9 cellular contexts compared by ENCODE assay signal in the genomic region with DNA sequence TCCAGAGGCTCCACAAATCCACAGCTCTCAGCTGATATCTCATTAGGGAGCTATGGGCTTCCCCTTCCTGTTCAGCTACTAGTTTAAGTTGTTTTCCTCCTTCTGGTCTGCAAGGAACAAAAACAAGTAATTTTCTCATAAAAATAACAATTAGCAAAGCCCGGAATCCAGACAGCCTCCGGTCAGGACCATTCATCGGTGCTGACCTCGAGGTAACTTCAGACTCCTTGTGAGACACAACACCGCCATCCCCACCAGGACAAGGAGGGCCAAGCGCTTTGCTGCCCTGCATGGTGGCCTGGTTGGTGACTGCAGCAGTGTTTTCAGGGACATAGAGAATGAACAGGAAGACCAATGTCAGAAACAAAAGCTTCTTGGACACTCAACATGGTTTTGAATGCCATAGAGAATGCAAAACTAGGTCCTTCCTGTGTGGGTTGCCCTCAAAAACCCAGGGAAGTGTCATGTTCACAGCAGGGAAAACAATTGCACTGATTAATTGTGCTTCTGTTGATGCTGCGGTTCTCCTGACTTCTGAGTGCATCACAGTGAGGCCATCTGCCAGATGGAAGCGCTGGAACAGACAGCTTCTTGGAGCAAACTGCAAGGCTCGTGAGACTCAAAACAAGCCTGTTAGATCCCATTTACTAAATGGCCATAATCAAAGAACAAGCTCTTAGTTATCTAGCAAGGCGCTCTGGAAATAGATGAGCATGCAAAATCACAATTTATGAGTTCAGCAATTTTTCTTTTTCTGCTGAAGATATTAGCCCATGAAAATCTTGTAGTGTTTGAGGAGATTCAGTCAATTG.
DNase-seq lines count a peak whose midpoint lies in the region; ATAC-seq and TF ChIP-seq lines count a peak whose summit lies in the region.
"Had no signal": no experiment of that assay in that cellular context is flagged by ENCODE, and none has a peak within 500 bp of the region (broad histone marks: within the 10 kb centered on the region; RNA-seq: fewer than 3 reads in every experiment).

No MANE protein-coding gene starts in this region.

- CTCF ChIA-PET in activated CD4-positive, alpha-beta memory T cell treated with anti-CD3 and anti-CD28 coated beads, Interleukin-2, amount 10 ng/mL, durations not matched to agents 7 days and 5 days (lab: Charles Lee) = interaction anchor here (1.1 kb wide), 1 partner anchor 162 kb away, joined by 5 read pairs; no protein-coding TSS in a partner anchor
- CTCF ChIA-PET in activated CD4-positive, alpha-beta memory T cell treated with anti-CD3 and anti-CD28 coated beads for 36 hours (lab: Charles Lee) = interaction anchor here (0.9 to 1.3 kb wide), 3 partner anchors 68 to 88 kb away, joined by 3 to 5 read pairs (median 4); no protein-coding TSS in a partner anchor
- CTCF ChIA-PET in CD4-positive, alpha-beta T cell (lab: Charles Lee) = interaction anchor here (0.8 kb wide), 1 partner anchor 87 kb away, joined by 3 read pairs; no protein-coding TSS in a partner anchor

- WGBS in mesodermal cell (ENCODE audit: insufficient coverage in 2 of 2), 2 experiments = 93% methylated on average over 10 of the region's 10 CpGs
- 73 to 79% methylated on average over 10 of the region's 10 CpGs for WGBS in testis, 2 donors

- H3K36me3 Mint-ChIP-seq in activated CD4-positive, alpha-beta memory T cell treated with anti-CD3 and anti-CD28 coated beads, Interleukin-2, amount 10 ng/mL, durations not matched to agents 7 days and 5 days (ENCODE audit: low read depth) = peaks cover 11% of the 10 kb centered on the region
- no peaks in the 10 kb centered on the region for H3K36me3 Mint-ChIP-seq in activated CD4-positive, alpha-beta memory T cell treated with anti-CD3 and anti-CD28 coated beads for 36 hours
- H3K36me3 Mint-ChIP-seq in CD4-positive, alpha-beta T cell (ENCODE audit: low read depth) = peaks cover 5% of the 10 kb centered on the region

- H3K4me3 ChIP-seq in colonic mucosa (no peak overlapping the region), mesodermal cell (ENCODE audit: extremely low read depth, insufficient read depth, low read length, poor library complexity, severe bottlenecking) (no peak overlapping the region), testis (no peak overlapping the region)

- no peak for TF ChIP-seq CTCF in colonic mucosa (IDR thresholded peaks at IDR 0.05)
- no peak for TF ChIP-seq CTCF in testis (IDR thresholded peaks at IDR 0.05)
- no peak for TF ChIP-seq CTCF in CD4-positive, alpha-beta T cell (IDR thresholded peaks at IDR 0.05)

- H3K9me3 ChIP-seq in colonic mucosa (no peaks in the 10 kb centered on the region), mesodermal cell (ENCODE audit: control insufficient read depth, low read length) (no peaks in the 10 kb centered on the region), testis (no peaks in the 10 kb centered on the region)
- H3K9me3 ChIP-seq in CD4-positive, alpha-beta T cell (ENCODE audit: control insufficient read depth, low read length) = no peaks in the 10 kb centered on the region

- no peak overlapping the region for H3K9ac ChIP-seq in colonic mucosa (ENCODE audit: low read depth in 2 of 2, low read length in 2 of 2)

- no peak overlapping the region for H3K4me3 Mint-ChIP-seq in activated CD4-positive, alpha-beta memory T cell treated with anti-CD3 and anti-CD28 coated beads, Interleukin-2, amount 10 ng/mL, durations not matched to agents 7 days and 5 days
- no peak overlapping the region for H3K4me3 Mint-ChIP-seq in activated CD4-positive, alpha-beta memory T cell treated with anti-CD3 and anti-CD28 coated beads for 36 hours
- H3K4me3 Mint-ChIP-seq in CD4-positive, alpha-beta T cell = no peak overlapping the region

- H3K36me3 ChIP-seq in colonic mucosa = no peaks in the 10 kb centered on the region
- H3K36me3 ChIP-seq in mesodermal cell (ENCODE audit: control insufficient read depth, insufficient read depth, low read length) = no peaks in the 10 kb centered on the region
- H3K36me3 ChIP-seq in testis (ENCODE audit: low read depth, missing control alignments) = no peaks in the 10 kb centered on the region

- ATAC-seq in GM18907 (IDR thresholded peaks at IDR 0.05; ENCODE audit: unreplicated experiment) = no peak
- no peak for ATAC-seq in CD4-positive, alpha-beta T cell (ENCODE audit: poor library complexity)

- intact Hi-C loops in activated CD4-positive, alpha-beta memory T cell treated with anti-CD3 and anti-CD28 coated beads for 36 hours (cut with micrococcal nuclease) = no loop called here
- intact Hi-C loops in colonic mucosa (cut with DNase I) (no loop called here), testis (cut with DNase I; ENCODE audit: low total_unique reads) (no loop called here)
- intact Hi-C loops in CD4-positive, alpha-beta T cell (cut with DNase I, micrococcal nuclease) = no loop called here

- no peak for DNase-seq in activated CD4-positive, alpha-beta memory T cell treated with anti-CD3 and anti-CD28 coated beads, Interleukin-2, amount 10 ng/mL, durations not matched to agents 7 days and 5 days
- no peak for DNase-seq in activated CD4-positive, alpha-beta memory T cell treated with anti-CD3 and anti-CD28 coated beads for 36 hours
- DNase-seq in colonic mucosa = peak; percentile 51
- DNase-seq in testis = peak; percentile 68
- DNase-seq in CD4-positive, alpha-beta T cell = no peak
- DNase-seq in D341Med (ENCODE audit: low spot score) = no peak
- DNase-seq: NCI-H187 treated with DMSO at 0.1 percent for 48 hours had no signal

- H3K27me3 Mint-ChIP-seq in activated CD4-positive, alpha-beta memory T cell treated with anti-CD3 and anti-CD28 coated beads, Interleukin-2, amount 10 ng/mL, durations not matched to agents 7 days and 5 days = no peaks in the 10 kb centered on the region
- H3K27me3 Mint-ChIP-seq in activated CD4-positive, alpha-beta memory T cell treated with anti-CD3 and anti-CD28 coated beads for 36 hours = no peaks in the 10 kb centered on the region
- H3K27me3 Mint-ChIP-seq in CD4-positive, alpha-beta T cell = no peaks in the 10 kb centered on the region

- POLR2A ChIA-PET in activated CD4-positive, alpha-beta memory T cell treated with anti-CD3 and anti-CD28 coated beads, Interleukin-2, amount 10 ng/mL, durations not matched to agents 7 days and 5 days (lab: Charles Lee) = no interaction called here
- POLR2A ChIA-PET in activated CD4-positive, alpha-beta memory T cell treated with anti-CD3 and anti-CD28 coated beads for 36 hours (lab: Charles Lee) = interaction anchor here (1.2 kb wide), 1 partner anchor 127 kb away, joined by 5 read pairs; the partner anchor contains the start of gene RHOB
- POLR2A ChIA-PET in CD4-positive, alpha-beta T cell (lab: Charles Lee) = no interaction called here

- peaks cover 73% of the 10 kb centered on the region for H3K4me1 Mint-ChIP-seq in activated CD4-positive, alpha-beta memory T cell treated with anti-CD3 and anti-CD28 coated beads, Interleukin-2, amount 10 ng/mL, durations not matched to agents 7 days and 5 days
- peaks cover 22% of the 10 kb centered on the region for H3K4me1 Mint-ChIP-seq in activated CD4-positive, alpha-beta memory T cell treated with anti-CD3 and anti-CD28 coated beads for 36 hours (ENCODE audit: low read depth)
- H3K4me1 Mint-ChIP-seq in CD4-positive, alpha-beta T cell (ENCODE audit: low read depth) = peaks cover 11% of the 10 kb centered on the region

- H3K27ac Mint-ChIP-seq in activated CD4-positive, alpha-beta memory T cell treated with anti-CD3 and anti-CD28 coated beads, Interleukin-2, amount 10 ng/mL, durations not matched to agents 7 days and 5 days = peak overlapping the region; percentile 38
- no peak overlapping the region for H3K27ac Mint-ChIP-seq in activated CD4-positive, alpha-beta memory T cell treated with anti-CD3 and anti-CD28 coated beads for 36 hours
- H3K27ac Mint-ChIP-seq in CD4-positive, alpha-beta T cell = no peak overlapping the region

- no peaks in the 10 kb centered on the region for H3K9me3 Mint-ChIP-seq in activated CD4-positive, alpha-beta memory T cell treated with anti-CD3 and anti-CD28 coated beads, Interleukin-2, amount 10 ng/mL, durations not matched to agents 7 days and 5 days
- H3K9me3 Mint-ChIP-seq in activated CD4-positive, alpha-beta memory T cell treated with anti-CD3 and anti-CD28 coated beads for 36 hours = no peaks in the 10 kb centered on the region
- H3K9me3 Mint-ChIP-seq in CD4-positive, alpha-beta T cell = no peaks in the 10 kb centered on the region

- TF ChIP-seq POLR2A in testis (IDR thresholded peaks at IDR 0.05) = no peak

- H3K27me3 ChIP-seq in colonic mucosa (no peaks in the 10 kb centered on the region), testis (no peaks in the 10 kb centered on the region)
- H3K27me3 ChIP-seq in CD4-positive, alpha-beta T cell (ENCODE audit: control insufficient read depth, insufficient read depth, low read length) = no peaks in the 10 kb centered on the region

- no peaks in the 10 kb centered on the region for H3K4me1 ChIP-seq in colonic mucosa
- peaks cover 64% of the 10 kb centered on the region for H3K4me1 ChIP-seq in mesodermal cell (ENCODE audit: control insufficient read depth, insufficient read depth, low read length, poor library complexity, severe bottlenecking)
- H3K4me1 ChIP-seq in testis = peaks cover 15% of the 10 kb centered on the region

- H3K27ac ChIP-seq in colonic mucosa = peak overlapping the region; percentile 22
- peak overlapping the region; percentile 10 for H3K27ac ChIP-seq in mesodermal cell (ENCODE audit: low read depth, low read length, severe bottlenecking)
- peak overlapping the region in 1 of 2 donors; percentile 47 for H3K27ac ChIP-seq in testis
- H3K27ac ChIP-seq in CD4-positive, alpha-beta T cell (ENCODE audit: low read depth, low read length) = no peak overlapping the region

Comparison
In these comparisons a context has a peak if more than half of its experiments do, and no peak if none do; other contexts are left out.
1. DNase-seq: peak in colonic mucosa (single experiment) and testis (single experiment); none in activated CD4-positive, alpha-beta memory T cell treated with anti-CD3 and anti-CD28 coated beads, Interleukin-2, amount 10 ng/mL, durations not matched to agents 7 days and 5 days (single experiment), activated CD4-positive, alpha-beta memory T cell treated with anti-CD3 and anti-CD28 coated beads for 36 hours (single experiment), CD4-positive, alpha-beta T cell (0 of 10) and D341Med (single experiment).